In genomic region chr2:12597555-12597954, GRCh38 we compare ENCODE assay signal across 2 cellular contexts.
TF ChIP-seq lines count a peak whose summit lies in the region.

No MANE protein-coding gene starts in this region.

TF ChIP-seq in IMR-90, 13 proteins besides CTCF, POLR2A, EP300 and RAD21:
- TF ChIP-seq MXI1 (IDR thresholded peaks at IDR 0.05; ENCODE audit: borderline replicate concordance, low read depth, low read length), result no peak
- TF ChIP-seq RFX5 (IDR thresholded peaks at IDR 0.05; ENCODE audit: low read depth, low read length), result no peak
- no peak for TF ChIP-seq USF2 (IDR thresholded peaks at IDR 0.05; ENCODE audit: low read depth, low read length)
- TF ChIP-seq CEBPB (IDR thresholded peaks at IDR 0.05; ENCODE audit: low read depth, low read length), result 0 out of 2 replicates have a peak, but pooled peaks have one; percentile 4
- no peak for TF ChIP-seq SMC3 (IDR thresholded peaks at IDR 0.05; ENCODE audit: low read depth, low read length)

TF ChIP-seq in H1, 55 proteins besides CTCF, POLR2A, EP300 and RAD21:
- TF ChIP-seq SP1 (IDR thresholded peaks at IDR 0.05; ENCODE audit: low read depth, low read length), result no peak
- no peak for TF ChIP-seq CBX5 (IDR thresholded peaks at IDR 0.05; ENCODE audit: low read depth, low read length)
- TF ChIP-seq SIX5 (IDR thresholded peaks at IDR 0.05; ENCODE audit: low read depth, low read length), result no peak
- TF ChIP-seq RXRA (IDR thresholded peaks at IDR 0.05; ENCODE audit: insufficient read depth, low read depth, low read length), result no peak
- no peak for TF ChIP-seq SIN3A (conservative IDR thresholded peaks at IDR 0.05 in 1 of 2, IDR thresholded peaks at IDR 0.05 in 1 of 2; ENCODE audit: low read depth in 1 of 2, low read length in 2 of 2)
- TF ChIP-seq TCF12 (IDR thresholded peaks at IDR 0.05; ENCODE audit: low read depth, low read length), result no peak
- no peak for TF ChIP-seq TBP (IDR thresholded peaks at IDR 0.05; ENCODE audit: low read depth, low read length)
- TF ChIP-seq ASH2L (IDR thresholded peaks at IDR 0.05; ENCODE audit: low read length), result no peak
- TF ChIP-seq ZNF274 (IDR thresholded peaks at IDR 0.05; ENCODE audit: borderline replicate concordance, extremely low read depth, low read length), result no peak
- no peak for TF ChIP-seq KDM4A (IDR thresholded peaks at IDR 0.05; ENCODE audit: low read depth, low read length, severe bottlenecking)
- TF ChIP-seq RFX5 (IDR thresholded peaks at IDR 0.05; ENCODE audit: borderline replicate concordance, low read depth, low read length), result no peak
- no peak for TF ChIP-seq RNF2 (IDR thresholded peaks at IDR 0.05; ENCODE audit: borderline replicate concordance, low read depth, low read length, missing control alignments, poor library complexity, severe bottlenecking)
- no peak for TF ChIP-seq CHD7 (IDR thresholded peaks at IDR 0.05; ENCODE audit: insufficient replicate concordance, low read length)
- no peak for TF ChIP-seq KDM5A (IDR thresholded peaks at IDR 0.05; ENCODE audit: low read length)
- TF ChIP-seq SIRT6 (IDR thresholded peaks at IDR 0.05; ENCODE audit: low read length), result no peak
- no peak for TF ChIP-seq HDAC6 (IDR thresholded peaks at IDR 0.05; ENCODE audit: low read depth, low read length)
- TF ChIP-seq SP4 (IDR thresholded peaks at IDR 0.05; ENCODE audit: low read length), result no peak
